8 cellular contexts compared by ENCODE assay signal in genomic region chr22:29635734-29636357, GRCh38. TPM values are rescaled to one million over a fixed set of nuclear protein-coding genes. Genes with fewer than 3 reads are reported as not detected.
DNase-seq lines count a peak whose midpoint lies in the region; ATAC-seq and TF ChIP-seq lines count a peak whose summit lies in the region.

No MANE protein-coding gene starts in this region.

- BruUV-seq in Caco-2 (replicated peaks; lab: Mats Ljungman, UMichigan), result no TSS peak

- H3K79me1 ChIP-seq in mesendoderm (ENCODE audit: low read length), result peaks cover 21% of the 10 kb centered on the region

- CTCF ChIA-PET in Caco-2 (lab: Charles Lee), result interaction anchor here (0.6 to 1.3 kb wide), 11 partner anchors 13 to 453 kb away, joined by 3 to 5 read pairs (median 3); partner anchors contain the start of genes ASCC2 and MTMR3

- POLR2A ChIA-PET in Caco-2 (lab: Charles Lee), result no interaction called here

- no peak overlapping the region for H2BK15ac ChIP-seq in mesendoderm (replicated peaks; ENCODE audit: low read depth)

- peak in 1 of 2 experiments; percentile 29 for DNase-seq in Caco-2
- peak; percentile 30 for DNase-seq in HFFc6
- DNase-seq in dorsolateral prefrontal cortex, result peak in 1 of 10 donors; percentile 34
- peak; percentile 69 for DNase-seq in mesendoderm

- no peaks in the 10 kb centered on the region for H3K9me3 Mint-ChIP-seq in Caco-2 (ENCODE audit: unreplicated experiment)
- H3K9me3 Mint-ChIP-seq in HFFc6, result no peaks in the 10 kb centered on the region

- H3K4ac ChIP-seq in mesendoderm (ENCODE audit: low read depth, low read length), result no peak overlapping the region

- H3K36me3 Mint-ChIP-seq in Caco-2 (ENCODE audit: insufficient read depth, unreplicated experiment), result peaks cover 19% of the 10 kb centered on the region
- peaks cover 39% of the 10 kb centered on the region for H3K36me3 Mint-ChIP-seq in HFFc6 (ENCODE audit: low read depth)

- no peak overlapping the region for H2AFZ ChIP-seq in OCI-LY1 (ENCODE audit: low read length)

- H3K4me1 ChIP-seq in Caco-2 (peaks cover 8% of the 10 kb centered on the region), OCI-LY1 (ENCODE audit: insufficient read depth, low read length, severe bottlenecking) (peaks cover 7% of the 10 kb centered on the region), mesendoderm (ENCODE audit: control insufficient read depth, low read depth, low read length) (no peaks in the 10 kb centered on the region)

- no peak overlapping the region for H3K4me2 ChIP-seq in OCI-LY1 (ENCODE audit: low read length)
- no peak overlapping the region for H3K4me2 ChIP-seq in mesendoderm (ENCODE audit: low read length)

- H3K27me3 ChIP-seq in Caco-2 (replicated peaks; ENCODE audit: control insufficient read depth, insufficient read depth, low read length) (no peaks in the 10 kb centered on the region), OCI-LY1 (ENCODE audit: insufficient read depth, low read length) (no peaks in the 10 kb centered on the region), dorsolateral prefrontal cortex (no peaks in the 10 kb centered on the region), mesendoderm (ENCODE audit: insufficient read depth, low read length, poor library complexity) (no peaks in the 10 kb centered on the region)

- WGBS in mesendoderm (ENCODE audit: extremely low coverage, insufficient coverage, low lambda C conversion rate), result no CpG with 5 or more reads among the region's 3 CpGs

- H3K27ac ChIP-seq in OCI-LY1 (ENCODE audit: low read depth, low read length, poor library complexity, severe bottlenecking) (no peak overlapping the region), dorsolateral prefrontal cortex (no peak overlapping the region), mesendoderm (ENCODE audit: low read depth, low read length) (no peak overlapping the region)

- H2BK5ac ChIP-seq in mesendoderm (ENCODE audit: low read length), result no peak overlapping the region

- intact Hi-C loops in Caco-2 (cut with micrococcal nuclease; ENCODE audit: unreplicated experiment) (loop anchor here (1.0 to 2.0 kb wide), 2 partner anchors 369 to 453 kb away; no protein-coding TSS in a partner anchor), dorsolateral prefrontal cortex (cut with DNase I) (loop anchor here (5.0 to 10.0 kb wide), 3 partner anchors 369 to 459 kb away; no protein-coding TSS in a partner anchor)

- H3K27ac Mint-ChIP-seq in Caco-2 (ENCODE audit: unreplicated experiment), result no peak overlapping the region
- peak overlapping the region; percentile 46; the same call in 1 of the 2 replicates for H3K27ac Mint-ChIP-seq in HFFc6

- H4K8ac ChIP-seq in mesendoderm (ENCODE audit: low read depth, low read length), result no peak overlapping the region

- H3K56ac ChIP-seq in mesendoderm (ENCODE audit: low read length), result no peak overlapping the region

- H3K4me3 Mint-ChIP-seq in Caco-2 (ENCODE audit: unreplicated experiment), result no peak overlapping the region
- no peak overlapping the region for H3K4me3 Mint-ChIP-seq in HFFc6

- H3K9me2 ChIP-seq in OCI-LY1 (ENCODE audit: low read depth, low read length), result no peaks in the 10 kb centered on the region

- H3K4me1 Mint-ChIP-seq in Caco-2 (ENCODE audit: low read depth, unreplicated experiment) (no peaks in the 10 kb centered on the region), HFFc6 (ENCODE audit: low read depth) (peaks cover 54% of the 10 kb centered on the region)

- no peaks in the 10 kb centered on the region for H3K9me3 ChIP-seq in Caco-2
- no peaks in the 10 kb centered on the region for H3K9me3 ChIP-seq in OCI-LY1 (ENCODE audit: low read length)

- H3K9ac ChIP-seq in OCI-LY1 (ENCODE audit: low read length) (no peak overlapping the region), mesendoderm (ENCODE audit: low read length) (no peak overlapping the region)

- H3F3A ChIP-seq in OCI-LY1 (ENCODE audit: insufficient read depth, low read length), result no peaks in the 10 kb centered on the region; the same call in 1 of the 2 replicates

- no peak overlapping the region for H3K18ac ChIP-seq in mesendoderm (ENCODE audit: low read length)

- H4K5ac ChIP-seq in mesendoderm (ENCODE audit: low read length), result no peak overlapping the region

- H3K23ac ChIP-seq in mesendoderm (ENCODE audit: low read length), result no peak overlapping the region

- H3K79me2 ChIP-seq in OCI-LY1 (ENCODE audit: insufficient read depth, low read length), result peaks cover 12% of the 10 kb centered on the region; the same call in 1 of the 2 replicates
- H3K79me2 ChIP-seq in mesendoderm (ENCODE audit: control insufficient read depth, insufficient read depth, low read length), result peaks cover 3% of the 10 kb centered on the region

- TF ChIP-seq CTCF in Caco-2 (IDR thresholded peaks at IDR 0.05; ENCODE audit: insufficient read depth in 1 of 2, low read depth in 1 of 2, low read length in 1 of 2, severe bottlenecking in 1 of 2, unreplicated experiment in 1 of 2) (peak; percentile 64 to 69), HFFc6 (IDR thresholded peaks at IDR 0.05) (peak; percentile 82), OCI-LY1 (IDR thresholded peaks at IDR 0.05; ENCODE audit: low read length) (peak; percentile 81), dorsolateral prefrontal cortex (IDR thresholded peaks at IDR 0.05 in 54 of 56, conservative IDR thresholded peaks at IDR 0.05 in 2 of 56; ENCODE audit: low read depth in 1 of 56, partially characterized antibody in 56 of 56) (peak; percentile 51 to 86 (median 70))

- no peak overlapping the region for H2AK5ac ChIP-seq in mesendoderm (ENCODE audit: low read length)

- H4K20me1 ChIP-seq in OCI-LY1 (ENCODE audit: insufficient read depth, low read length), result 0 out of 2 replicates have a peak, but pooled peaks cover 4% of the 10 kb centered on the region

- no peak overlapping the region for H2BK120ac ChIP-seq in mesendoderm (ENCODE audit: low read depth, low read length)

- no peaks in the 10 kb centered on the region for H3K36me3 ChIP-seq in Caco-2 (ENCODE audit: control insufficient read depth, insufficient read depth, low read length)
- H3K36me3 ChIP-seq in OCI-LY1 (ENCODE audit: insufficient read depth, low read length), result peaks cover 29% of the 10 kb centered on the region; the same call in 1 of the 2 replicates
- H3K36me3 ChIP-seq in mesendoderm (ENCODE audit: control insufficient read depth, insufficient read depth, low read length), result no peaks in the 10 kb centered on the region

- no peaks in the 10 kb centered on the region for H3K27me3 Mint-ChIP-seq in Caco-2 (ENCODE audit: insufficient read depth, unreplicated experiment)
- H3K27me3 Mint-ChIP-seq in HFFc6 (ENCODE audit: insufficient read depth), result no peaks in the 10 kb centered on the region; the same call in 1 of the 2 replicates

- ATAC-seq in HG03108 (IDR thresholded peaks at IDR 0.05; ENCODE audit: unreplicated experiment) (no peak), GM19452 (IDR thresholded peaks at IDR 0.05; ENCODE audit: unreplicated experiment) (no peak), GM21360 (IDR thresholded peaks at IDR 0.05; ENCODE audit: unreplicated experiment) (no peak)

- H3K4me3 ChIP-seq in Caco-2 (ENCODE audit: low read depth, low read length) (no peak overlapping the region), OCI-LY1 (ENCODE audit: low read depth, low read length, poor library complexity, severe bottlenecking) (no peak overlapping the region), dorsolateral prefrontal cortex (no peak overlapping the region), mesendoderm (ENCODE audit: low read length) (no peak overlapping the region)

RNA-seq across cellular contexts. Expression of gene NF2, which starts 32.4 kb away (rescaled TPM):
- total RNA-seq in Caco-2 (2022) (53.2 and 56.5 TPM in 2 replicates), dorsolateral prefrontal cortex (100 to 1,000 TPM in 3 of 120 experiments, 10 to 100 TPM in 117; 34.6 to 110 (median 73.5) TPM)
- total RNA-seq in HFFc6 (2021; fragmentation: NEBNext Ultra II Directional; extraction: Animal tissue kit (Norgen Biotek cat#: 25700)), result 100 to 1,000 TPM; 161 to 184 (median 176) TPM
- 13.7 TPM for polyA plus RNA-seq in mesendoderm (2013, experiment 1 of 2)
- polyA plus RNA-seq in mesendoderm (2013, experiment 2 of 2), result 13.6 TPM

RNA-seq across cellular contexts. Expression of gene NIPSNAP1, which starts 54.9 kb away (rescaled TPM):
- total RNA-seq in Caco-2 (2022) (81.8 and 102 TPM in 2 replicates), dorsolateral prefrontal cortex (10 to 100 TPM; 40.4 to 91.9 (median 63.1) TPM)
- 10 to 100 TPM; 51.5 to 77.5 (median 70.4) TPM for total RNA-seq in HFFc6 (2021; fragmentation: NEBNext Ultra II Directional; extraction: Animal tissue kit (Norgen Biotek cat#: 25700))
- 75.5 TPM for polyA plus RNA-seq in mesendoderm (2013, experiment 1 of 2)
- polyA plus RNA-seq in mesendoderm (2013, experiment 2 of 2), result 78.1 TPM
